8 cellular contexts compared by ENCODE assay signal in the genomic region with DNA sequence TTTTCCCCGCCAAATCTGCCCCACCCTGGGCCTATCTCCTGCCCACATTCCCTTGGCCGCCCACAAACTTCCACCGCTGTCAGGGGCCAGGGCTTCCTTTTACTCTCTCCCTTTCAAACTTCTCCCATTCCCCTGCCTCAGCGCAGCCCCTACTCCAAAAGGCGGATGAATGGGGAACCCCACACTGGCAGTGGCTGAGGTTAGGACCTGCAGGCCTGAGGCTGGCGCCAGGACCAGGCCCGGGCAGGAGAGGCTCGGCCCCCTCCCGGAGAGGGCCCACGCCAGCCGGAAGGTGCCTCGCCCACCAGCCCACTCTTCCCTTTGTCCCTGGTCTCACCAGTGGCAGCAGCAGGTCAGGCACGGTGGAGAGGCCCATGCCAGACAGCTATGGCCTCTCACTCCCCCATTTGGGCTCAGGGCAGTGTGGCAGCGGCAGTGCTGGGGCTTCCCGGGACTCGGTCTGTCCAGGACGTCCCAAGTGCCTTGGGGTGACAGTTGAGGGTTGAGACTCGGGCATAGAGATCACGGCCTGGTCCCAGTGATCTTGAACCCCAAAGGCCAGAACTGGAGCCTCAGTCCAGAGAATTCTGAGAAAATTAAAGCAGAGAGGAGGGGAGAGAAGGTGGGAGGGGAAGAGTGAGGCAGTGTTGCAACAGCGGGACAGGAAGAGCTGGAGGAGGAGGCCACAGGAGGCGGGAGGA. TPM values are rescaled to one million over a fixed set of nuclear protein-coding genes. Genes with fewer than 3 reads are reported as not detected.
DNase-seq lines count a peak whose midpoint lies in the region; ATAC-seq, FAIRE-seq and TF ChIP-seq lines count a peak whose summit lies in the region.

Gene TNFRSF1A, minus strand, starts transcription at position 638 of the 701 bp plus-strand sequence. Its CDS starts 262 bp downstream, at position 376.

- peak within 1 kb of the TSS; percentile 100 for H3K4me3 ChIP-seq in fibroblast of the aortic adventitia (ENCODE audit: low read depth, low read length)

- no peak within 1 kb of the TSS for H3K4me3 Mint-ChIP-seq in activated T-helper 1 cell treated with anti-CD3 and anti-CD28 coated beads, Interleukin-12 subunit alpha, Interleukin-12 subunit beta, Interleukin-2, Interleukin-4 antibody, amounts not matched to agents 30 ng/mL and 10 ng/mL and 1 ng/mL, durations not matched to agents 14 hours and 24 hours and 36 hours
- no peak within 1 kb of the TSS for H3K4me3 Mint-ChIP-seq in naive thymus-derived CD8-positive, alpha-beta T cell

- peak within 1 kb of the TSS; percentile 89 for H3K27ac Mint-ChIP-seq in activated T-helper 1 cell treated with anti-CD3 and anti-CD28 coated beads, Interleukin-12 subunit alpha, Interleukin-12 subunit beta, Interleukin-2, Interleukin-4 antibody, amounts not matched to agents 30 ng/mL and 10 ng/mL and 1 ng/mL, durations not matched to agents 14 hours and 24 hours and 36 hours
- peak within 1 kb of the TSS in 1 of 10 donors; percentile 95 for H3K27ac Mint-ChIP-seq in naive thymus-derived CD8-positive, alpha-beta T cell

- POLR2A ChIA-PET in naive thymus-derived CD8-positive, alpha-beta T cell (lab: Charles Lee), result interaction anchor here (0.9 to 17.3 kb wide), 8 partner anchors 9 to 153 kb away, joined by 3 to 358 read pairs (median 5); no protein-coding TSS in a partner anchor

- no peak for TF ChIP-seq CTCF in fibroblast of the aortic adventitia (IDR thresholded peaks at IDR 0.05; ENCODE audit: insufficient read depth, low read length)

- DNase-seq in GM12891 (ENCODE audit: insufficient read length, low spot score) (no peak), NCI-H460 (ENCODE audit: extremely low read depth, low read depth) (peak; percentile 65), fibroblast of the aortic adventitia (ENCODE audit: low read depth) (peak; percentile 86), ureter (ENCODE audit: low spot score) (peak; percentile 86), germinal center (ENCODE audit: low spot score) (no peak)
- no peak for DNase-seq in activated T-helper 1 cell treated with anti-CD3 and anti-CD28 coated beads, Interleukin-12 subunit alpha, Interleukin-12 subunit beta, Interleukin-2, Interleukin-4 antibody, amounts not matched to agents 30 ng/mL and 10 ng/mL and 1 ng/mL, durations not matched to agents 14 hours and 24 hours and 36 hours (ENCODE audit: low spot score)
- peak in 5 of 10 donors; percentile 30 to 62 (median 52) for DNase-seq in naive thymus-derived CD8-positive, alpha-beta T cell

- H3K4me1 Mint-ChIP-seq in activated T-helper 1 cell treated with anti-CD3 and anti-CD28 coated beads, Interleukin-12 subunit alpha, Interleukin-12 subunit beta, Interleukin-2, Interleukin-4 antibody, amounts not matched to agents 30 ng/mL and 10 ng/mL and 1 ng/mL, durations not matched to agents 14 hours and 24 hours and 36 hours (ENCODE audit: low read depth), result peaks cover 38% of the 10 kb centered on the region
- H3K4me1 Mint-ChIP-seq in naive thymus-derived CD8-positive, alpha-beta T cell, result peaks cover 29 to 47% (median 45%) of the 10 kb centered on the region in 4 donors

- H3K9me3 Mint-ChIP-seq in activated T-helper 1 cell treated with anti-CD3 and anti-CD28 coated beads, Interleukin-12 subunit alpha, Interleukin-12 subunit beta, Interleukin-2, Interleukin-4 antibody, amounts not matched to agents 30 ng/mL and 10 ng/mL and 1 ng/mL, durations not matched to agents 14 hours and 24 hours and 36 hours, result peaks cover 1% of the 10 kb centered on the region
- no peaks in the 10 kb centered on the region for H3K9me3 Mint-ChIP-seq in naive thymus-derived CD8-positive, alpha-beta T cell

- peak; percentile 76 for FAIRE-seq in GM12891 (lab: Jason Lieb, UNC)

- ATAC-seq in naive thymus-derived CD8-positive, alpha-beta T cell, result peak; percentile 39 to 49
- ATAC-seq in GM18909 (IDR thresholded peaks at IDR 0.05; ENCODE audit: poor library complexity, unreplicated experiment), result no peak

- peaks cover 3% of the 10 kb centered on the region for H3K36me3 Mint-ChIP-seq in activated T-helper 1 cell treated with anti-CD3 and anti-CD28 coated beads, Interleukin-12 subunit alpha, Interleukin-12 subunit beta, Interleukin-2, Interleukin-4 antibody, amounts not matched to agents 30 ng/mL and 10 ng/mL and 1 ng/mL, durations not matched to agents 14 hours and 24 hours and 36 hours (ENCODE audit: low read depth)
- H3K36me3 Mint-ChIP-seq in naive thymus-derived CD8-positive, alpha-beta T cell, result peaks cover 0 to 2% (median 0%) of the 10 kb centered on the region in 3 donors

- intact Hi-C loops in activated T-helper 1 cell treated with anti-CD3 and anti-CD28 coated beads, Interleukin-12 subunit alpha, Interleukin-12 subunit beta, Interleukin-2, Interleukin-4 antibody, amounts not matched to agents 30 ng/mL and 10 ng/mL and 1 ng/mL, durations not matched to agents 14 hours and 24 hours and 36 hours (cut with micrococcal nuclease), result no loop called here

- no peaks in the 10 kb centered on the region for H3K27me3 Mint-ChIP-seq in activated T-helper 1 cell treated with anti-CD3 and anti-CD28 coated beads, Interleukin-12 subunit alpha, Interleukin-12 subunit beta, Interleukin-2, Interleukin-4 antibody, amounts not matched to agents 30 ng/mL and 10 ng/mL and 1 ng/mL, durations not matched to agents 14 hours and 24 hours and 36 hours (ENCODE audit: insufficient read depth)
- peaks cover 0 to 3% (median 0%) of the 10 kb centered on the region in 5 donors for H3K27me3 Mint-ChIP-seq in naive thymus-derived CD8-positive, alpha-beta T cell

- TF ChIP-seq POLR2A in GM12891 (IDR thresholded peaks at IDR 0.05; ENCODE audit: low read depth, low read length), result no peak

TF ChIP-seq in GM12891, 5 proteins besides CTCF, POLR2A, EP300 and RAD21:
- TF ChIP-seq TAF1 (IDR thresholded peaks at IDR 0.05; ENCODE audit: low read depth, low read length) (0 out of 2 replicates have a peak, but pooled peaks have one; percentile 5), PAX5 (IDR thresholded peaks at IDR 0.05; ENCODE audit: insufficient read depth, low read length, severe bottlenecking) (no peak), POLR2AphosphoS5 (IDR thresholded peaks at IDR 0.05; ENCODE audit: low read depth, low read length) (no peak; the same call in 1 of the 2 replicates), SPI1 (IDR thresholded peaks at IDR 0.05; ENCODE audit: low read depth, low read length) (peak; percentile 22; the same call in 1 of the 2 replicates), POU2F2 (IDR thresholded peaks at IDR 0.05; ENCODE audit: low read depth, low read length) (0 out of 2 replicates have a peak, but pooled peaks have one; percentile 30)
TF ChIP-seq in GM12891: peak in this region for 3.

RNA-seq across cellular contexts. Expression of gene TNFRSF1A, which starts in this region (rescaled TPM):
- 8.1 TPM for polyA plus RNA-seq in GM12891 (2012; ENCODE audit: low read depth, missing spikeins)
- 180 and 190 TPM in 2 replicates for total RNA-seq in NCI-H460 (2014; rRNA removed; shearing (Covaris generic))
- 144 and 152 TPM in 2 replicates for polyA plus RNA-seq in NCI-H460 (2014; cell fraction: nucleus; rRNA removed)
- 51.4 and 55.9 TPM in 2 replicates for total RNA-seq in activated T-helper 1 cell treated with anti-CD3 and anti-CD28 coated beads, Interleukin-12 subunit alpha, Interleukin-12 subunit beta, Interleukin-2, Interleukin-4 antibody, amounts not matched to agents 30 ng/mL and 10 ng/mL and 1 ng/mL, durations not matched to agents 14 hours and 24 hours and 36 hours
- 146 and 207 TPM in 2 replicates for total RNA-seq in fibroblast of the aortic adventitia (ENCODE audit: low replicate concordance)
- 10 to 100 TPM; 91.7 to 97.6 TPM for total RNA-seq in naive thymus-derived CD8-positive, alpha-beta T cell
- 10 to 100 TPM; 19.5 to 43.7 (median 31.1) TPM for polyA plus RNA-seq in naive thymus-derived CD8-positive, alpha-beta T cell
- total RNA-seq in ureter, result 177 TPM

Comparison
In these comparisons a context has a peak if more than half of its experiments do, and no peak if none do; other contexts are left out.
1. DNase-seq: peak in NCI-H460 (single experiment), fibroblast of the aortic adventitia (single experiment) and ureter (single experiment); none in GM12891 (single experiment), activated T-helper 1 cell treated with anti-CD3 and anti-CD28 coated beads, Interleukin-12 subunit alpha, Interleukin-12 subunit beta, Interleukin-2, Interleukin-4 antibody, amounts not matched to agents 30 ng/mL and 10 ng/mL and 1 ng/mL, durations not matched to agents 14 hours and 24 hours and 36 hours (single experiment) and germinal center (single experiment).